8 cellular contexts compared by ENCODE assay signal in genomic region chr14:58639842-58640484, GRCh38. TPM values are rescaled to one million over a fixed set of nuclear protein-coding genes. Genes with fewer than 3 reads are reported as not detected.
DNase-seq lines count a peak whose midpoint lies in the region; ATAC-seq and TF ChIP-seq lines count a peak whose summit lies in the region.

No MANE protein-coding gene starts in this region.

- DNase-seq in SIG-M5 treated with dmso at 0.1 percent for 504 hours (lab: John Stamatoyannopoulos, UW; ENCODE audit: unreplicated experiment) (peak; percentile 21), SIG-M5 (lab: John Stamatoyannopoulos, UW) (no peak), LHCN-M2 (ENCODE audit: low read depth) (peak; percentile 82), RPMI7951 (ENCODE audit: low read depth) (peak; percentile 90), epidermal melanocyte (ENCODE audit: insufficient read length, low spot score) (peak; percentile 69), mucosa of descending colon (peak in 1 of 3 donors; percentile 82)

- intact Hi-C loops in mucosa of descending colon (cut with DNase I, micrococcal nuclease) = loop anchor here (5.0 to 10.0 kb wide), 2 partner anchors 187 to 415 kb away; no protein-coding TSS in a partner anchor

- ATAC-seq in mucosa of descending colon (peak; percentile 59), HG02759 (IDR thresholded peaks at IDR 0.05; ENCODE audit: unreplicated experiment) (no peak), HG03280 (IDR thresholded peaks at IDR 0.05; ENCODE audit: unreplicated experiment) (no peak)

- H3K36me3 ChIP-seq in mucosa of descending colon (ENCODE audit: low read depth) = no peaks in the 10 kb centered on the region

- peak; percentile 22 for TF ChIP-seq CTCF in mucosa of descending colon (IDR thresholded peaks at IDR 0.05)

- H3K4me3 ChIP-seq in mucosa of descending colon = no peak overlapping the region

- peaks cover 11% of the 10 kb centered on the region for H3K4me1 ChIP-seq in mucosa of descending colon (ENCODE audit: low read depth)

- no peaks in the 10 kb centered on the region for H3K9me3 ChIP-seq in mucosa of descending colon

RNA-seq across cellular contexts. Expression of gene DACT1, which starts 2.2 kb away (rescaled TPM):
- 0.90 and 1.5 TPM in 2 replicates for total RNA-seq in LHCN-M2 (2014; rRNA removed)
- 9.6 TPM for polyA plus RNA-seq in LHCN-M2 (2012)
- total RNA-seq in RPMI7951 (2014; rRNA removed; shearing (Covaris generic)) = 22.2 and 23.1 TPM in 2 replicates
- 1 to 10 TPM; 2.3 to 7.2 (median 3.0) TPM for total RNA-seq in mucosa of descending colon
